ENCODE assay signal across 10 cellular contexts in genomic region chr14:79476552-79476951, GRCh38.
"Had no signal": no experiment of that assay in that cellular context is flagged by ENCODE, and none has a peak within 500 bp of the region (broad histone marks: within the 10 kb centered on the region; RNA-seq: fewer than 3 reads in every experiment).

No MANE protein-coding gene starts in this region.

- H3K9me3 ChIP-seq: HAP-1 had no signal

- ATAC-seq: HCT116, HepG2 had no signal

- DNase-seq: GM23248, GOT3, H7, HFFc6, KBM-7 had no signal

- H3K4me1 ChIP-seq: HAP-1 had no signal

- H3K27ac ChIP-seq: GM23248, HL-60 had no signal

- H3K4me1 Mint-ChIP-seq: IgD-negative memory B cell had no signal

- H3K36me3 ChIP-seq: HAP-1 had no signal

- H3K27ac Mint-ChIP-seq: HFFc6 had no signal

- H3K4me3 ChIP-seq: GM23248, HAP-1 had no signal

- H3K4me3 Mint-ChIP-seq: HFFc6, IgD-negative memory B cell had no signal

- H3K36me3 Mint-ChIP-seq: IgD-negative memory B cell had no signal

- H2AFZ ChIP-seq: GM23248 had no signal

- H3K9ac ChIP-seq: GM23248 had no signal

- H3K27me3 Mint-ChIP-seq: IgD-negative memory B cell had no signal
